Comparison of ENCODE assay signal across 29 cellular contexts in the genomic region with DNA sequence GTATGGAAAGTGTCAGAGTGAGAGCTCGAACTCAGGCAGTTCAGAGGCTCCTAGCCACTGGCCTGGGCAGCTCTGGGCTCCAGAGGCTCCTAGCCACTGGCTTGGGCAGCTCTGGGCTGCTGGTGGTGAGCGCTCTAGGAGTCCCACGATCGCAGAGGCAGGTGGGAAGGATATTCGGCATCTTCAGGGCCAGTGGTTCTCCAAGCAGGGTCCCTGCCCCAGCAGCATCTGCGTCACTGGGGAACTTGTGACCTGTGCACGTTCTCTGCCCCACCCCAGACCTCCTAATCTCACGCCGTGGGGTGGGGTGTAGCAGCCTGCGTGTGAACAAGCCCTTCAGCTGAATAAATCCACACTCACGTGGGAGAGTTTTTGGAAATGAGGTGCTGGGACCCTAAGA. TPM values are rescaled to one million over a fixed set of nuclear protein-coding genes. Genes with fewer than 3 reads are reported as not detected.
"Had no signal": no experiment of that assay in that cellular context is flagged by ENCODE, and none has a peak within 500 bp of the region (broad histone marks: within the 10 kb centered on the region; RNA-seq: fewer than 3 reads in every experiment).

No MANE protein-coding gene starts in this region.

- H3K36me3 Mint-ChIP-seq: naive thymus-derived CD4-positive, alpha-beta T cell; stimulated activated memory B cell treated with anti-CD40 and anti-IgM and Interleukin-4, amounts not matched to agents 10 μg/mL and 1 μg/mL and 100 μg/mL, for 72 hours had no signal

- DNase-seq: colonic mucosa; effector CD8-positive, alpha-beta T cell; endodermal cell; foreskin fibroblast; gastrocnemius medialis; heart left ventricle; hippocampal formation; mesenchymal stem cell; midbrain; naive thymus-derived CD4-positive, alpha-beta T cell; occipital lobe; ovary; stimulated activated CD4-positive, alpha-beta T cell treated with anti-CD3 and anti-CD28 coated beads, Interleukin-4, amount 100 ng/mL, for 4 hours; stimulated activated naive CD8-positive, alpha-beta T cell treated with anti-CD3 and anti-CD28 coated beads, Interleukin-15, Interleukin-2, amounts not matched to agents 100 U/mL and 50 U/mL, for 24 hours; substantia nigra; testis; upper lobe of right lung; uterus had no signal

- H3K9me3 ChIP-seq: colonic mucosa, gastrocnemius medialis, heart left ventricle, ovary, testis, tibial nerve, upper lobe of right lung, uterus had no signal

- H3K27ac ChIP-seq: colonic mucosa, epithelial cell of prostate, ovary, testis, upper lobe of right lung, uterus had no signal

- H3K9me3 Mint-ChIP-seq: central memory CD8-positive, alpha-beta T cell; dendritic cell treated with granulocyte-macrophage colony-stimulating factor and Interleukin-4, amounts not matched to agents 40 ng/mL and 50 ng/mL, for 4 days; endodermal cell; nephron; stimulated activated memory B cell treated with anti-CD40 and anti-IgM and Interleukin-4, amounts not matched to agents 10 μg/mL and 1 μg/mL and 100 μg/mL, for 72 hours had no signal

- H3K4me3 Mint-ChIP-seq: central memory CD8-positive, alpha-beta T cell; dendritic cell treated with granulocyte-macrophage colony-stimulating factor and Interleukin-4, amounts not matched to agents 40 ng/mL and 50 ng/mL, for 4 days; endodermal cell; naive thymus-derived CD4-positive, alpha-beta T cell; nephron; stimulated activated memory B cell treated with anti-CD40 and anti-IgM and Interleukin-4, amounts not matched to agents 10 μg/mL and 1 μg/mL and 100 μg/mL, for 72 hours had no signal

- ATAC-seq: esophagus mucosa; gastrocnemius medialis; left lobe of liver; naive thymus-derived CD4-positive, alpha-beta T cell; sciatic nerve; stimulated activated memory B cell treated with anti-CD40 and anti-IgM and Interleukin-4, amounts not matched to agents 10 μg/mL and 1 μg/mL and 100 μg/mL, for 72 hours; stimulated activated naive CD8-positive, alpha-beta T cell treated with anti-CD3 and anti-CD28 coated beads, Interleukin-15, Interleukin-2, amounts not matched to agents 100 U/mL and 50 U/mL, for 24 hours had no signal

- H3K4me3 ChIP-seq: colonic mucosa, gastrocnemius medialis, heart left ventricle, ovary, testis, tibial nerve, upper lobe of right lung, uterus had no signal

- H3K27me3 ChIP-seq: colonic mucosa, gastrocnemius medialis, heart left ventricle, ovary, testis, tibial nerve, upper lobe of right lung, uterus had no signal

- H3K27ac Mint-ChIP-seq: dendritic cell treated with granulocyte-macrophage colony-stimulating factor and Interleukin-4, amounts not matched to agents 40 ng/mL and 50 ng/mL, for 4 days; naive thymus-derived CD4-positive, alpha-beta T cell; nephron; stimulated activated memory B cell treated with anti-CD40 and anti-IgM and Interleukin-4, amounts not matched to agents 10 μg/mL and 1 μg/mL and 100 μg/mL, for 72 hours had no signal

- H3K4me1 ChIP-seq: colonic mucosa, gastrocnemius medialis, testis, upper lobe of right lung, uterus had no signal

- H3K27me3 Mint-ChIP-seq: dendritic cell treated with granulocyte-macrophage colony-stimulating factor and Interleukin-4, amounts not matched to agents 40 ng/mL and 50 ng/mL, for 4 days; stimulated activated memory B cell treated with anti-CD40 and anti-IgM and Interleukin-4, amounts not matched to agents 10 μg/mL and 1 μg/mL and 100 μg/mL, for 72 hours had no signal

- H3K4me1 Mint-ChIP-seq: central memory CD8-positive, alpha-beta T cell; naive thymus-derived CD4-positive, alpha-beta T cell; stimulated activated memory B cell treated with anti-CD40 and anti-IgM and Interleukin-4, amounts not matched to agents 10 μg/mL and 1 μg/mL and 100 μg/mL, for 72 hours had no signal

- H3K36me3 ChIP-seq: colonic mucosa, ovary, uterus had no signal

RNA-seq across cellular contexts. Expression of a gene that starts 25.2 kb away (rescaled TPM):
- total RNA-seq: endodermal cell; lung microvascular endothelial cell; naive thymus-derived CD4-positive, alpha-beta T cell; occipital lobe; skeletal muscle tissue had no signal
- polyA plus RNA-seq: heart left ventricle; naive thymus-derived CD4-positive, alpha-beta T cell; ovary had no signal
